8 cellular contexts compared by ENCODE assay signal in the genomic region with DNA sequence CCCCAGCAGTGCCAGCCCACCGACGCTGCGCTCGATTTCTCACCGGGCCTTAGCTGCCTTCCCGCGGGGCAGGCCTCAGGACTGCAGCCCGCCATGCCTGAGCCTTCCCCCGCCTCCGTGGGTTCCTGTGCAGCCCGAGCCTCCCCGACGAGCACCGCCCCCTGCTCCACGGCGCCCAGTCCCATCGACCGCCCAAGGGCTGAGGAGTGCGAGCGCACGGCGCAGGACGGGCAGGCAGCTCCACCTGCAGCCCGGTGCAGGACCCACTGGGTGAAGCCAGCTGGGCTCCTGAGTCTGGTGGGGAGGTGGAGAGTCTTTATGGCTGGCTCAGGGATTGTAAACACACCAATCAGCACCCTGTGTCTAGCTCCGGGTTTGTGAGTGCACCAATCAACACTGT. TPM values are rescaled to one million over a fixed set of nuclear protein-coding genes. Genes with fewer than 3 reads are reported as not detected.
DNase-seq lines count a peak whose midpoint lies in the region; ATAC-seq, FAIRE-seq and TF ChIP-seq lines count a peak whose summit lies in the region.
"Not testable (repeated sequence)": the region's sequence is repeated elsewhere in the genome, so short reads cannot be mapped to it uniquely, and the experiment has no call there.

No MANE protein-coding gene starts in this region.

- H3K9ac ChIP-seq in GM12878 (ENCODE audit: control insufficient read depth, insufficient read depth, low read length), result not testable (repeated sequence)

- not testable (repeated sequence) for H3K36me3 Mint-ChIP-seq in activated T-cell treated with anti-CD3 and anti-CD28 coated beads, Interleukin-2, amount 50 U/mL, for 4 hours (ENCODE audit: insufficient read depth)

- SMC1A ChIA-PET in GM12878 (lab: Charles Lee; ENCODE audit: uncharacterized antibody, unreplicated experiment), result interaction anchor here (1.2 kb wide), 1 partner anchor 23 kb away, joined by 3 read pairs; no protein-coding TSS in a partner anchor

- not testable (repeated sequence) for H4K20me1 ChIP-seq in GM12878 (ENCODE audit: control insufficient read depth, insufficient read depth)

- not testable (repeated sequence) for H3K9me3 ChIP-seq in GM12878 (replicated peaks; ENCODE audit: control insufficient read depth, insufficient read depth, low read length); heart right ventricle; ovary; thyroid gland

- FAIRE-seq in GM12878 (lab: Jason Lieb, UNC), result not testable (repeated sequence)

- in situ Hi-C loops in GM12878 (cut with MboI), result not testable (repeated sequence)

- H3K4me2 ChIP-seq in GM12878 (ENCODE audit: control insufficient read depth, insufficient read depth), result peak overlapping the region; percentile 33

- not testable (repeated sequence) for BruUV-seq in GM12878 (replicated peaks; lab: Mats Ljungman, UMichigan)

- not testable (repeated sequence) for H3K36me3 ChIP-seq in GM12878 (ENCODE audit: control insufficient read depth in 2 of 2, insufficient read depth in 2 of 2, low read length in 1 of 2); heart right ventricle; ovary; thyroid gland

- not testable (repeated sequence) for H3K4me1 ChIP-seq in GM12878 (ENCODE audit: control insufficient read depth, insufficient read depth, low read length); ovary (ENCODE audit: insufficient read depth); thyroid gland
- H3K4me1 ChIP-seq in heart right ventricle, result peaks cover 0 to 20% (median 7%) of the 10 kb centered on the region in 9 donors

- RAD21 ChIA-PET in GM12878 (lab: Charles Lee; ENCODE audit: unreplicated experiment), result not testable (repeated sequence)

- H3K4me3 ChIP-seq in GM12864 (ENCODE audit: low read depth, low read length); GM12878: not testable (repeated sequence)
- H3K4me3 ChIP-seq in heart right ventricle (peak overlapping the region; percentile 10 to 63 (median 56)), ovary (peak overlapping the region; percentile 34), thyroid gland (replicated peaks in 1 of 3) (peak overlapping the region in 2 of 3 donors; percentile 15 to 40)

- peak; percentile 26 for DNase-seq in GM12864 (ENCODE audit: low read depth)
- DNase-seq in activated CD4-positive, alpha-beta T cell treated with anti-CD3 and anti-CD28 coated beads for 1 hour, result peak; percentile 28
- DNase-seq in activated T-cell treated with anti-CD3 and anti-CD28 coated beads, Interleukin-2, amount 50 U/mL, for 4 hours, result peak; percentile 54
- DNase-seq in GM12878 (ENCODE audit: low read depth, low spot score), result not testable (repeated sequence)
- peak; percentile 15 to 60 for DNase-seq in heart right ventricle
- peak; percentile 27 to 74 (median 50) for DNase-seq in ovary
- DNase-seq in stimulated activated CD4-positive, alpha-beta T cell treated with anti-CD3 and anti-CD28 coated beads, TNF-alpha, amount 100 ng/mL, for 1 hour (ENCODE audit: low read depth in 3 of 3, low spot score in 1 of 3), result peak in 2 of 3 donors; percentile 25 to 46
- DNase-seq in thyroid gland, result peak; percentile 58 to 68

- POLR2A ChIA-PET in GM12878 (lab: Charles Lee), result not testable (repeated sequence)

- H3K4me3 Mint-ChIP-seq in activated T-cell treated with anti-CD3 and anti-CD28 coated beads, Interleukin-2, amount 50 U/mL, for 4 hours, result peak overlapping the region; percentile 58

- WGBS in GM12878 (ENCODE audit: insufficient coverage, insufficient replicate concordance, low lambda C conversion rate, missing lambda C conversion rate), result 6% methylated on average over 16 of the region's 25 CpGs
- WGBS in heart right ventricle, 2 donors, result 34 to 65% methylated on average over 11 to 25 of the region's 25 CpGs
- 25 to 50% (median 33%) methylated on average over 1 to 14 of the region's 25 CpGs for WGBS in ovary, 3 donors
- WGBS in thyroid gland, 2 donors, result 28 to 56% methylated on average over 1 to 6 of the region's 25 CpGs

- not testable (repeated sequence) for H3K9me3 Mint-ChIP-seq in activated T-cell treated with anti-CD3 and anti-CD28 coated beads, Interleukin-2, amount 50 U/mL, for 4 hours

- CTCF ChIA-PET in GM12878 (lab: Yijun Ruan, JAX), result not testable (repeated sequence)

- TF ChIP-seq POLR2A in GM12878 (IDR thresholded peaks at IDR 0.05; ENCODE audit: low read depth, low read length), result peak; percentile 43; the same call in 1 of the 2 replicates
- TF ChIP-seq POLR2A in ovary (IDR thresholded peaks at IDR 0.05), result not testable (repeated sequence)
- peak in 1 of 2 donors; percentile 53 for TF ChIP-seq POLR2A in thyroid gland (IDR thresholded peaks at IDR 0.05)

- not testable (repeated sequence) for H3K27me3 Mint-ChIP-seq in activated T-cell treated with anti-CD3 and anti-CD28 coated beads, Interleukin-2, amount 50 U/mL, for 4 hours (ENCODE audit: low read depth)

- H3K4me1 Mint-ChIP-seq in activated T-cell treated with anti-CD3 and anti-CD28 coated beads, Interleukin-2, amount 50 U/mL, for 4 hours (ENCODE audit: low read depth), result not testable (repeated sequence)

- H3K27me3 ChIP-seq in GM12878 (replicated peaks in 1 of 2; ENCODE audit: control insufficient read depth in 2 of 2, insufficient read depth in 2 of 2, low read length in 1 of 2); heart right ventricle; ovary; thyroid gland: not testable (repeated sequence)

- TF ChIP-seq EP300 in GM12878 (IDR thresholded peaks at IDR 0.05; ENCODE audit: borderline replicate concordance in 1 of 2, control insufficient read depth in 1 of 2, low read depth in 2 of 2, low read length in 2 of 2); ovary (IDR thresholded peaks at IDR 0.05): not testable (repeated sequence)

- not testable (repeated sequence) for H3K79me2 ChIP-seq in GM12878 (ENCODE audit: control insufficient read depth, insufficient read depth, low read length)

- peak; percentile 28; the same call in 1 of the 2 replicates for TF ChIP-seq RAD21 in GM12878 (IDR thresholded peaks at IDR 0.05; ENCODE audit: insufficient read depth, low read depth, low read length)

- H2AFZ ChIP-seq in GM12878 (ENCODE audit: control insufficient read depth, low read depth, low read length), result peak overlapping the region; percentile 62

- not testable (repeated sequence) for H3K27ac ChIP-seq in GM12878 (ENCODE audit: control insufficient read depth, insufficient read depth); ovary
- H3K27ac ChIP-seq in heart right ventricle (peak overlapping the region in 4 of 10 donors; percentile 31 to 69 (median 54)), thyroid gland (peak overlapping the region in 1 of 3 donors; percentile 52)

- peak; percentile 22 for TF ChIP-seq CTCF in GM12864 (IDR thresholded peaks at IDR 0.05; ENCODE audit: low read depth, low read length, missing control alignments)
- not testable (repeated sequence) for TF ChIP-seq CTCF in GM12878 (IDR thresholded peaks at IDR 0.05 in 2 of 3, conservative IDR thresholded peaks at IDR 0.05 in 1 of 3; ENCODE audit: control insufficient read depth in 2 of 3, extremely low read depth in 1 of 3, insufficient read depth in 1 of 3, low read depth in 3 of 3, low read length in 3 of 3); ovary (IDR thresholded peaks at IDR 0.05)
- TF ChIP-seq CTCF in heart right ventricle (IDR thresholded peaks at IDR 0.05), result peak in 6 of 9 donors; percentile 9 to 48 (median 28)
- peak in 4 of 6 experiments; percentile 13 to 63 (median 33) for TF ChIP-seq CTCF in thyroid gland (IDR thresholded peaks at IDR 0.05)

- intact Hi-C loops in GM12878 (cut with micrococcal nuclease; ENCODE audit: unreplicated experiment); ovary (cut with DNase I); thyroid gland (cut with DNase I): not testable (repeated sequence)
- intact Hi-C loops in heart right ventricle (cut with DNase I), result loop anchor here in 3 of 10 donors (2.0 to 10.0 kb wide), 2 partner anchors 113 to 117 kb away; no protein-coding TSS in a partner anchor

- not testable (repeated sequence) for ATAC-seq in activated T-cell treated with anti-CD3 and anti-CD28 coated beads, Interleukin-2, amount 50 U/mL, for 4 hours; GM12878; heart right ventricle

RNA-seq across cellular contexts. Expression of a gene that starts 33.7 kb away (rescaled TPM):
- total RNA-seq in activated T-cell treated with anti-CD3 and anti-CD28 coated beads, Interleukin-2, amount 50 U/mL, for 4 hours, result 10 to 100 TPM; 50.8 to 83.7 (median 69.8) TPM
- total RNA-seq in GM12878 (2013; cell fraction: nucleolus; rRNA removed), result 7.5 and 9.3 TPM in 2 replicates
- 5.8 and 6.9 TPM in 2 replicates for total RNA-seq in GM12878 (2014; rRNA removed)
- 6.4 and 7.1 TPM in 2 replicates for total RNA-seq in GM12878 (2014; rRNA removed; fragmentation: Illumina TruSeq; extraction: Trizol)
- total RNA-seq in GM12878 (2021), result 7.4 and 7.5 TPM in 2 replicates
- polyA plus RNA-seq in GM12878 (2011; ENCODE audit: low read depth), result 6.7 TPM
- polyA plus RNA-seq in GM12878 (2011; rRNA removed), result 2.4 and 2.8 TPM in 2 replicates
- polyA plus RNA-seq in GM12878 (2011; cell fraction: cytosol; rRNA removed), result 2.0 and 2.3 TPM in 2 replicates
- polyA plus RNA-seq in GM12878 (2011; cell fraction: nucleus; rRNA removed), result 3.7 and 5.0 TPM in 2 replicates
- polyA plus RNA-seq in GM12878 (2012), result 11.6 and 12.8 TPM in 2 replicates
- polyA plus RNA-seq in GM12878 (2014; fragmentation: Illumina TruSeq; extraction: Trizol), result 3.7 and 4.1 TPM in 2 replicates
- 1 to 10 TPM; 3.4 to 8.5 TPM for polyA plus RNA-seq in GM12878 (2014; fragmentation: Nextera tagmentation; extraction: Ambion mirVana)
- 2.7 and 3.2 TPM in 2 replicates for polyA plus RNA-seq in GM12878 (2014; rRNA removed)
- 1 to 10 TPM; 6.7 to 7.1 TPM for polyA plus RNA-seq in GM12878 (2016; fragmentation: Nextera tagmentation; extraction: Ambion mirVana)
- 14.8 and 17.5 TPM in 2 replicates for polyA minus RNA-seq in GM12878 (2011; rRNA and poly(A)+ RNA removed)
- 2.5 and 3.7 TPM in 2 replicates for polyA minus RNA-seq in GM12878 (2011; cell fraction: cytosol; rRNA and poly(A)+ RNA removed)
- polyA minus RNA-seq in GM12878 (2011; cell fraction: nucleus; rRNA and poly(A)+ RNA removed), result 16.8 and 33.0 TPM in 2 replicates
- total RNA-seq in heart right ventricle, result 100 to 1,000 TPM in 1 of 10 donors, 10 to 100 TPM in 9; 12.9 to 108 (median 26.5) TPM
- polyA plus RNA-seq in heart right ventricle, result 1 to 10 TPM; 5.3 to 5.8 TPM
- 10 to 100 TPM; 20.1 to 61.8 (median 38.6) TPM for total RNA-seq in ovary
- polyA plus RNA-seq in ovary, result 10 to 100 TPM; 18.3 to 24.0 TPM
- total RNA-seq in thyroid gland, result 10 to 100 TPM in 3 of 4 donors, 1 to 10 TPM in 1; 7.6 to 36.3 (median 21.2) TPM
